15 cellular contexts compared by ENCODE assay signal in genomic region chr2:213234641-213235040, GRCh38. TPM values are rescaled to one million over a fixed set of nuclear protein-coding genes. Genes with fewer than 3 reads are reported as not detected.
DNase-seq lines count a peak whose midpoint lies in the region; ATAC-seq and TF ChIP-seq lines count a peak whose summit lies in the region.
"Had no signal": no experiment of that assay in that cellular context is flagged by ENCODE, and none has a peak within 500 bp of the region (broad histone marks: within the 10 kb centered on the region; RNA-seq: fewer than 3 reads in every experiment).

No MANE protein-coding gene starts in this region.

- H3K9me3 Mint-ChIP-seq in endodermal cell, result no peaks in the 10 kb centered on the region
- H3K9me3 Mint-ChIP-seq: activated naive CD4-positive, alpha-beta T cell treated with anti-CD3 and anti-CD28 coated beads, Interleukin-2, amount 50 U/mL, for 24 hours; neural crest cell had no signal

- H3K4me1 ChIP-seq in SK-N-SH (ENCODE audit: control insufficient read depth in 1 of 2, insufficient read depth in 2 of 2, low read depth in 1 of 2, low read length in 1 of 2) (peaks cover 3 to 48% of the 10 kb centered on the region in 2 experiments), Loucy (ENCODE audit: insufficient read depth, low read length, poor library complexity, severe bottlenecking) (peaks cover 93% of the 10 kb centered on the region), endodermal cell (ENCODE audit: control insufficient read depth, insufficient read depth, low read length) (peaks cover 6% of the 10 kb centered on the region), skeletal muscle satellite cell (ENCODE audit: control insufficient read depth, insufficient read depth, low read length) (peaks cover 60% of the 10 kb centered on the region)

- POLR2A ChIA-PET in SK-N-SH (lab: Yijun Ruan, JAX), result no interaction called here

- H2AFZ ChIP-seq in SK-N-SH (ENCODE audit: low read depth) (peak overlapping the region; percentile 61), Loucy (ENCODE audit: low read length) (no peak overlapping the region)

- H3K9me2 ChIP-seq in SK-N-SH (no peaks in the 10 kb centered on the region), Loucy (replicated peaks; ENCODE audit: low read depth, low read length) (no peaks in the 10 kb centered on the region)

- DNase-seq in SK-N-SH (no peak), endodermal cell (no peak), HuH-7 (ENCODE audit: low spot score) (no peak), NCI-H2081 (lab: John Stamatoyannopoulos, UW) (no peak)
- no peak for DNase-seq in activated CD4-positive, CD25-positive, alpha-beta regulatory T cell (lab: John Stamatoyannopoulos, UW)
- DNase-seq: cerebellar nuclear complex, erythroblast, hippocampal formation, T-helper 9 cell had no signal

- H3K27ac Mint-ChIP-seq in endodermal cell, result peak overlapping the region; percentile 53
- H3K27ac Mint-ChIP-seq: activated naive CD4-positive, alpha-beta T cell treated with anti-CD3 and anti-CD28 coated beads, Interleukin-2, amount 50 U/mL, for 24 hours had no signal

- H3K27ac ChIP-seq in SK-N-SH (ENCODE audit: low read depth in 2 of 2, low read length in 1 of 2) (no peak overlapping the region), endodermal cell (ENCODE audit: low read depth, low read length) (no peak overlapping the region)

- H3K9ac ChIP-seq in SK-N-SH (no peak overlapping the region), Loucy (ENCODE audit: low read depth, low read length, poor library complexity, severe bottlenecking) (peak overlapping the region; percentile 78), endodermal cell (ENCODE audit: extremely low read depth, low read length, poor library complexity, severe bottlenecking) (no peak overlapping the region), skeletal muscle satellite cell (ENCODE audit: low read depth, low read length) (peak overlapping the region; percentile 2)

- H3K36me3 Mint-ChIP-seq in endodermal cell (ENCODE audit: low read depth), result no peaks in the 10 kb centered on the region
- H3K36me3 Mint-ChIP-seq: activated naive CD4-positive, alpha-beta T cell treated with anti-CD3 and anti-CD28 coated beads, Interleukin-2, amount 50 U/mL, for 24 hours had no signal

- no peaks in the 10 kb centered on the region for H3K27me3 Mint-ChIP-seq in endodermal cell (ENCODE audit: insufficient read depth)

- TF ChIP-seq CTCF in SK-N-SH (IDR thresholded peaks at IDR 0.05), result no peak
- TF ChIP-seq CTCF in Loucy (conservative IDR thresholded peaks at IDR 0.05; ENCODE audit: low read length), result no peak
- no peak for TF ChIP-seq CTCF in endodermal cell (conservative IDR thresholded peaks at IDR 0.05)

- H3K9me3 ChIP-seq in SK-N-SH (no peaks in the 10 kb centered on the region; the same call in 1 of the 2 replicates), Loucy (ENCODE audit: insufficient read depth, low read depth, low read length) (no peaks in the 10 kb centered on the region), endodermal cell (ENCODE audit: control insufficient read depth, low read length) (no peaks in the 10 kb centered on the region), skeletal muscle satellite cell (replicated peaks; ENCODE audit: low read length) (no peaks in the 10 kb centered on the region)

- H3K27me3 ChIP-seq in SK-N-SH (ENCODE audit: insufficient read depth) (no peaks in the 10 kb centered on the region), Loucy (ENCODE audit: insufficient read depth, low read length, poor library complexity, severe bottlenecking) (no peaks in the 10 kb centered on the region), endodermal cell (ENCODE audit: control insufficient read depth, insufficient read depth, low read length, poor library complexity, severe bottlenecking) (no peaks in the 10 kb centered on the region), skeletal muscle satellite cell (ENCODE audit: control insufficient read depth, insufficient read depth, low read length) (no peaks in the 10 kb centered on the region)

- peaks cover 28% of the 10 kb centered on the region for H3K4me1 Mint-ChIP-seq in endodermal cell

- TF ChIP-seq RAD21 in SK-N-SH (IDR thresholded peaks at IDR 0.05; ENCODE audit: low read length), result no peak

- no peaks in the 10 kb centered on the region for H4K20me1 ChIP-seq in SK-N-SH (ENCODE audit: insufficient read depth)
- no peaks in the 10 kb centered on the region for H4K20me1 ChIP-seq in Loucy (ENCODE audit: insufficient read depth, low read length, poor library complexity, severe bottlenecking)

- no peak overlapping the region for H3K4me3 ChIP-seq in SK-N-SH (ENCODE audit: low read depth in 2 of 2, low read length in 1 of 2)
- peak overlapping the region; percentile 57 for H3K4me3 ChIP-seq in Loucy (ENCODE audit: low read length, poor library complexity, severe bottlenecking)
- no peak overlapping the region for H3K4me3 ChIP-seq in endodermal cell (ENCODE audit: low read length)
- no peak overlapping the region for H3K4me3 ChIP-seq in skeletal muscle satellite cell (ENCODE audit: low read length)
- H3K4me3 ChIP-seq: skin epidermis had no signal

- TF ChIP-seq EP300 in SK-N-SH (IDR thresholded peaks at IDR 0.05; ENCODE audit: borderline replicate concordance in 1 of 2, low read depth in 1 of 2, low read length in 1 of 2), result no peak

- no peaks in the 10 kb centered on the region for H3K36me3 ChIP-seq in SK-N-SH (replicated peaks in 1 of 2; ENCODE audit: control insufficient read depth in 1 of 2, insufficient read depth in 2 of 2, low read length in 1 of 2)
- H3K36me3 ChIP-seq in Loucy (ENCODE audit: insufficient read depth, low read length), result no peaks in the 10 kb centered on the region
- no peaks in the 10 kb centered on the region for H3K36me3 ChIP-seq in endodermal cell (ENCODE audit: control insufficient read depth, insufficient read depth, low read length)
- no peaks in the 10 kb centered on the region for H3K36me3 ChIP-seq in skeletal muscle satellite cell (ENCODE audit: insufficient read depth, low read length)

- no peak for ATAC-seq in SK-N-SH treated with all-trans-retinoic acid at 6 μM for 48 hours

- CTCF ChIA-PET in SK-N-SH (lab: Yijun Ruan, JAX), result no interaction called here

- H3K4me3 Mint-ChIP-seq in endodermal cell, result no peak overlapping the region
- H3K4me3 Mint-ChIP-seq: activated naive CD4-positive, alpha-beta T cell treated with anti-CD3 and anti-CD28 coated beads, Interleukin-2, amount 50 U/mL, for 24 hours; neural crest cell had no signal

- WGBS in SK-N-SH (ENCODE audit: low lambda C conversion rate), result 97% methylated on average over 1 of the region's 1 CpG
- 65 to 67% methylated on average over 1 of the region's 1 CpG for WGBS in endodermal cell (ENCODE audit: insufficient coverage in 1 of 2, insufficient read length in 1 of 2), 2 experiments

- H3K79me2 ChIP-seq in SK-N-SH (ENCODE audit: insufficient read depth) (no peaks in the 10 kb centered on the region), Loucy (ENCODE audit: insufficient read depth, low read length) (peaks cover 59% of the 10 kb centered on the region)

- no peak overlapping the region for H3K4me2 ChIP-seq in SK-N-SH
- peak overlapping the region; percentile 78 for H3K4me2 ChIP-seq in Loucy (ENCODE audit: low read depth, low read length, poor library complexity, severe bottlenecking)
- H3K4me2 ChIP-seq in skeletal muscle satellite cell (ENCODE audit: low read length), result no peak overlapping the region

- H3F3A ChIP-seq in SK-N-SH (replicated peaks; ENCODE audit: insufficient read depth), result peaks cover 28% of the 10 kb centered on the region
- peaks cover 29% of the 10 kb centered on the region for H3F3A ChIP-seq in Loucy (ENCODE audit: low read depth)

TF ChIP-seq in SK-N-SH, 30 proteins besides CTCF, POLR2A, EP300 and RAD21 (continues in another document):
- TF ChIP-seq FOXM1 (IDR thresholded peaks at IDR 0.05; ENCODE audit: low read depth) (no peak), GATA2 (CRISPR knock-in tag; IDR thresholded peaks at IDR 0.05) (no peak)
- TF ChIP-seq, protein P1, sequence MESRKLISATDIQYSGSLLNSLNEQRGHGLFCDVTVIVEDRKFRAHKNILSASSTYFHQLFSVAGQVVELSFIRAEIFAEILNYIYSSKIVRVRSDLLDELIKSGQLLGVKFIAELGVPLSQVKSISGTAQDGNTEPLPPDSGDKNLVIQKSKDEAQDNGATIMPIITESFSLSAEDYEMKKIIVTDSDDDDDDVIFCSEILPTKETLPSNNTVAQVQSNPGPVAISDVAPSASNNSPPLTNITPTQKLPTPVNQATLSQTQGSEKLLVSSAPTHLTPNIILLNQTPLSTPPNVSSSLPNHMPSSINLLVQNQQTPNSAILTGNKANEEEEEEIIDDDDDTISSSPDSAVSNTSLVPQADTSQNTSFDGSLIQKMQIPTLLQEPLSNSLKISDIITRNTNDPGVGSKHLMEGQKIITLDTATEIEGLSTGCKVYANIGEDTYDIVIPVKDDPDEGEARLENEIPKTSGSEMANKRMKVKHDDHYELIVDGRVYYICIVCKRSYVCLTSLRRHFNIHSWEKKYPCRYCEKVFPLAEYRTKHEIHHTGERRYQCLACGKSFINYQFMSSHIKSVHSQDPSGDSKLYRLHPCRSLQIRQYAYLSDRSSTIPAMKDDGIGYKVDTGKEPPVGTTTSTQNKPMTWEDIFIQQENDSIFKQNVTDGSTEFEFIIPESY (IDR thresholded peaks at IDR 0.05; ENCODE audit: borderline replicate concordance, low read depth), result no peak

TF ChIP-seq in SK-N-SH treated with all-trans-retinoic acid at 6 μM for 48 hours, 23 proteins besides CTCF, POLR2A, EP300 and RAD21 (continues in another document):
- TF ChIP-seq OSR1 (CRISPR knock-in tag; IDR thresholded peaks at IDR 0.05), result no peak
- TF ChIP-seq CSDC2 (CRISPR knock-in tag; IDR thresholded peaks at IDR 0.05), result no peak
- TF ChIP-seq, protein P2, sequence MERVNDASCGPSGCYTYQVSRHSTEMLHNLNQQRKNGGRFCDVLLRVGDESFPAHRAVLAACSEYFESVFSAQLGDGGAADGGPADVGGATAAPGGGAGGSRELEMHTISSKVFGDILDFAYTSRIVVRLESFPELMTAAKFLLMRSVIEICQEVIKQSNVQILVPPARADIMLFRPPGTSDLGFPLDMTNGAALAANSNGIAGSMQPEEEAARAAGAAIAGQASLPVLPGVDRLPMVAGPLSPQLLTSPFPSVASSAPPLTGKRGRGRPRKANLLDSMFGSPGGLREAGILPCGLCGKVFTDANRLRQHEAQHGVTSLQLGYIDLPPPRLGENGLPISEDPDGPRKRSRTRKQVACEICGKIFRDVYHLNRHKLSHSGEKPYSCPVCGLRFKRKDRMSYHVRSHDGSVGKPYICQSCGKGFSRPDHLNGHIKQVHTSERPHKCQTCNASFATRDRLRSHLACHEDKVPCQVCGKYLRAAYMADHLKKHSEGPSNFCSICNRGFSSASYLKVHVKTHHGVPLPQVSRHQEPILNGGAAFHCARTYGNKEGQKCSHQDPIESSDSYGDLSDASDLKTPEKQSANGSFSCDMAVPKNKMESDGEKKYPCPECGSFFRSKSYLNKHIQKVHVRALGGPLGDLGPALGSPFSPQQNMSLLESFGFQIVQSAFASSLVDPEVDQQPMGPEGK (CRISPR knock-in tag; IDR thresholded peaks at IDR 0.05; ENCODE audit: borderline replicate concordance), result no peak
- TF ChIP-seq TCF4 (CRISPR knock-in tag; IDR thresholded peaks at IDR 0.05; ENCODE audit: borderline replicate concordance), result no peak

RNA-seq across cellular contexts. Expression of gene SPAG16, which starts 49.6 kb away (rescaled TPM):
- polyA plus RNA-seq in SK-N-SH (2012; rRNA removed), result 20.5 and 29.5 TPM in 2 replicates
- polyA plus RNA-seq in SK-N-SH (2012; cell fraction: cytosol; rRNA removed), result 33.2 and 42.1 TPM in 2 replicates
- 14.2 and 22.2 TPM in 2 replicates for polyA plus RNA-seq in SK-N-SH (2012; cell fraction: nucleus; rRNA removed)
- 10 to 100 TPM; 27.8 to 38.2 TPM for total RNA-seq in endodermal cell
- 38.1 TPM for polyA plus RNA-seq in endodermal cell (2013, experiment 1 of 2)
- polyA plus RNA-seq in endodermal cell (2013, experiment 2 of 2), result 33.2 TPM
- total RNA-seq in skeletal muscle satellite cell (2012; rRNA removed), result 18.5 and 22.1 TPM in 2 replicates

Comparison
In these comparisons a context has a peak if more than half of its experiments do, and no peak if none do; other contexts are left out.
1. H3K9ac ChIP-seq: peak in Loucy (single experiment) and skeletal muscle satellite cell (single experiment); none in SK-N-SH (single experiment) and endodermal cell (single experiment).